Comparison of ENCODE assay signal across 25 cellular contexts in genomic region chr4:149964001-149964400, GRCh38.
"Had no signal": no experiment of that assay in that cellular context is flagged by ENCODE, and none has a peak within 500 bp of the region (broad histone marks: within the 10 kb centered on the region; RNA-seq: fewer than 3 reads in every experiment).

No MANE protein-coding gene starts in this region.

- H3K27ac ChIP-seq: adrenal gland, body of pancreas, SJCRH30, VCaP had no signal

- H3K27ac Mint-ChIP-seq: activated CD4-positive, alpha-beta memory T cell treated with anti-CD3 and anti-CD28 coated beads for 36 hours; activated CD4-positive, alpha-beta T cell treated with anti-CD3 and anti-CD28 coated beads, Interleukin-2, amount 10 ng/mL, durations not matched to agents 7 days and 5 days; activated naive CD8-positive, alpha-beta T cell treated with anti-CD3 and anti-CD28 coated beads for 36 hours had no signal

- H3K27me3 ChIP-seq: adrenal gland, SJCRH30 had no signal

- H3K36me3 Mint-ChIP-seq: activated CD4-positive, alpha-beta memory T cell treated with anti-CD3 and anti-CD28 coated beads for 36 hours; activated naive CD8-positive, alpha-beta T cell treated with anti-CD3 and anti-CD28 coated beads for 36 hours had no signal

- H3K9ac ChIP-seq: SK-N-SH had no signal

- H3K36me3 ChIP-seq: adrenal gland, SJCRH30 had no signal

- H3K4me1 ChIP-seq: adrenal gland, body of pancreas, SJCRH30 had no signal

- H3K4me1 Mint-ChIP-seq: activated CD4-positive, alpha-beta T cell treated with anti-CD3 and anti-CD28 coated beads, Interleukin-2, amount 10 ng/mL, durations not matched to agents 7 days and 5 days; activated naive CD8-positive, alpha-beta T cell treated with anti-CD3 and anti-CD28 coated beads for 36 hours had no signal

- H3K9me3 ChIP-seq: adrenal gland, body of pancreas, SJCRH30, SK-N-SH had no signal

- H3K4me2 ChIP-seq: SK-N-SH had no signal

- H3K4me3 Mint-ChIP-seq: activated CD4-positive, alpha-beta memory T cell treated with anti-CD3 and anti-CD28 coated beads for 36 hours; activated CD4-positive, alpha-beta T cell treated with anti-CD3 and anti-CD28 coated beads, Interleukin-2, amount 10 ng/mL, durations not matched to agents 7 days and 5 days; activated naive CD8-positive, alpha-beta T cell treated with anti-CD3 and anti-CD28 coated beads for 36 hours; activated T-cell treated with anti-CD3 and anti-CD28 coated beads, Interleukin-2, amount 50 U/mL, for 4 hours had no signal

- H3K4me3 ChIP-seq: adrenal gland, body of pancreas, SJCRH30 had no signal

- ATAC-seq: activated T-cell treated with anti-CD3 and anti-CD28 coated beads, Interleukin-2, amount 50 U/mL, for 4 hours; body of pancreas; Panc1; Right ventricle myocardium inferior had no signal

- DNase-seq: activated CD4-positive, alpha-beta memory T cell treated with anti-CD3 and anti-CD28 coated beads for 36 hours; activated CD4-positive, alpha-beta T cell treated with anti-CD3 and anti-CD28 coated beads, Interleukin-2, amount 10 ng/mL, durations not matched to agents 7 days and 5 days; activated CD4-positive, CD25-positive, alpha-beta regulatory T cell; activated CD8-positive, alpha-beta memory T cell treated with anti-CD3 and anti-CD28 coated beads for 24 hours; activated effector memory CD4-positive, alpha-beta T cell treated with anti-CD3 and anti-CD28 coated beads, Interleukin-2, amount 50 U/mL, for 16 hours; activated naive CD4-positive, alpha-beta T cell treated with Interleukin-2 at 50 U/mL for 16 hours; activated naive CD8-positive, alpha-beta T cell treated with anti-CD3 and anti-CD28 coated beads for 36 hours; activated T-cell treated with anti-CD3 and anti-CD28 coated beads, Interleukin-2, amount 50 U/mL, for 4 hours; adrenal gland; aorta; body of pancreas; MM.1S; NCI-H1930; NCI-H2171; NCI-H2227 treated with DMSO at 0.1 percent for 48 hours; NCI-H446 treated with DMSO at 0.1 percent for 48 hours; NCI-H524 treated with DMSO at 0.1 percent for 48 hours; NCI-H748 treated with DMSO at 0.1 percent for 48 hours; RPMI8226; SJCRH30; SK-N-SH; T-helper 1 cell had no signal

- H3K9me3 Mint-ChIP-seq: activated CD4-positive, alpha-beta memory T cell treated with anti-CD3 and anti-CD28 coated beads for 36 hours; activated CD4-positive, alpha-beta T cell treated with anti-CD3 and anti-CD28 coated beads, Interleukin-2, amount 10 ng/mL, durations not matched to agents 7 days and 5 days; activated naive CD8-positive, alpha-beta T cell treated with anti-CD3 and anti-CD28 coated beads for 36 hours; activated T-cell treated with anti-CD3 and anti-CD28 coated beads, Interleukin-2, amount 50 U/mL, for 4 hours had no signal
